In genomic region chr7:74372511-74373111, GRCh38 we compare ENCODE assay signal across 10 cellular contexts.
DNase-seq lines count a peak whose midpoint lies in the region; ATAC-seq and TF ChIP-seq lines count a peak whose summit lies in the region.
"Had no signal": no experiment of that assay in that cellular context is flagged by ENCODE, and none has a peak within 500 bp of the region (broad histone marks: within the 10 kb centered on the region; RNA-seq: fewer than 3 reads in every experiment).

No MANE protein-coding gene starts in this region.

- in situ Hi-C loops in transverse colon (cut with MboI; ENCODE audit: low pct_ligation_motif_present in 1 of 4, low pct_unique_long_range_greater_than_20kb in 1 of 4, low sequenced_read_pairs in 3 of 4): no loop called here

- TF ChIP-seq POLR2A in gastroesophageal sphincter (IDR thresholded peaks at IDR 0.05) (no peak), transverse colon (IDR thresholded peaks at IDR 0.05) (no peak)

- DNase-seq in RPMI8226: peak; percentile 43
- DNase-seq in mesothelial cell of epicardium (ENCODE audit: low spot score in 2 of 2, unreplicated experiment in 2 of 2): no peak
- peak; percentile 33 for DNase-seq in transverse colon
- DNase-seq in A172 (ENCODE audit: low spot score): no peak
- no peak for DNase-seq in activated naive CD4-positive, alpha-beta T cell treated with anti-CD3 and anti-CD28 coated beads, Interleukin-2, amount 10 ng/mL, durations not matched to agents 7 days and 5 days
- DNase-seq: activated CD4-positive, alpha-beta T cell treated with anti-CD3 and anti-CD28 coated beads for 4 hours; activated naive CD4-positive, alpha-beta T cell treated with anti-CD3 and anti-CD28 coated beads, Interleukin-2, amount 50 U/mL, for 16 hours had no signal

- ATAC-seq in gastroesophageal sphincter (peak; percentile 72), HG02678 (IDR thresholded peaks at IDR 0.05; ENCODE audit: unreplicated experiment) (no peak), HG03432 (IDR thresholded peaks at IDR 0.05; ENCODE audit: unreplicated experiment) (no peak)

- 15 to 26% methylated on average over 6 to 15 of the region's 28 CpGs for WGBS in gastroesophageal sphincter (ENCODE audit: low coverage in 1 of 2), 2 donors
- 69% methylated on average over 26 of the region's 28 CpGs; no CpG with 5 or more reads in 1 of the 2 donors for WGBS in transverse colon (ENCODE audit: low coverage in 1 of 2), 2 donors

- H3K27me3 ChIP-seq in gastroesophageal sphincter (no peaks in the 10 kb centered on the region), transverse colon (no peaks in the 10 kb centered on the region)

- peak overlapping the region; percentile 15 for H3K4me3 Mint-ChIP-seq in mesothelial cell of epicardium
- no peak overlapping the region for H3K4me3 Mint-ChIP-seq in activated naive CD4-positive, alpha-beta T cell treated with anti-CD3 and anti-CD28 coated beads, Interleukin-2, amount 10 ng/mL, durations not matched to agents 7 days and 5 days

- no peaks in the 10 kb centered on the region for H3K9me3 Mint-ChIP-seq in mesothelial cell of epicardium
- H3K9me3 Mint-ChIP-seq in activated naive CD4-positive, alpha-beta T cell treated with anti-CD3 and anti-CD28 coated beads, Interleukin-2, amount 10 ng/mL, durations not matched to agents 7 days and 5 days: no peaks in the 10 kb centered on the region

- H3K27me3 Mint-ChIP-seq in mesothelial cell of epicardium (ENCODE audit: low read depth): peaks cover 9% of the 10 kb centered on the region
- peaks cover 27% of the 10 kb centered on the region for H3K27me3 Mint-ChIP-seq in activated naive CD4-positive, alpha-beta T cell treated with anti-CD3 and anti-CD28 coated beads, Interleukin-2, amount 10 ng/mL, durations not matched to agents 7 days and 5 days

- H3K4me1 ChIP-seq in gastroesophageal sphincter (peaks cover 0 to 32% (median 6%) of the 10 kb centered on the region in 3 donors), transverse colon (peaks cover 4 to 33% (median 24%) of the 10 kb centered on the region in 4 donors)

- peak overlapping the region in 1 of 2 donors; percentile 33 for H3K4me3 ChIP-seq in gastroesophageal sphincter
- H3K4me3 ChIP-seq in transverse colon: peak overlapping the region in 1 of 4 donors; percentile 24

- peaks cover 11% of the 10 kb centered on the region for H3K36me3 Mint-ChIP-seq in mesothelial cell of epicardium
- no peaks in the 10 kb centered on the region for H3K36me3 Mint-ChIP-seq in activated naive CD4-positive, alpha-beta T cell treated with anti-CD3 and anti-CD28 coated beads, Interleukin-2, amount 10 ng/mL, durations not matched to agents 7 days and 5 days

- CTCF ChIA-PET in activated naive CD4-positive, alpha-beta T cell treated with anti-CD3 and anti-CD28 coated beads, Interleukin-2, amount 10 ng/mL, durations not matched to agents 7 days and 5 days (lab: Charles Lee): no interaction called here

- no peak overlapping the region for H3K27ac Mint-ChIP-seq in mesothelial cell of epicardium
- H3K27ac Mint-ChIP-seq in activated naive CD4-positive, alpha-beta T cell treated with anti-CD3 and anti-CD28 coated beads, Interleukin-2, amount 10 ng/mL, durations not matched to agents 7 days and 5 days: no peak overlapping the region

- intact Hi-C loops in transverse colon (cut with DNase I; ENCODE audit: low total_unique reads): no loop called here

- TF ChIP-seq EP300 in gastroesophageal sphincter (IDR thresholded peaks at IDR 0.05) (no peak), transverse colon (IDR thresholded peaks at IDR 0.05; ENCODE audit: low read depth) (no peak)

- H3K36me3 ChIP-seq in gastroesophageal sphincter: peaks cover 0 to 23% of the 10 kb centered on the region in 2 donors
- peaks cover 0 to 16% (median 6%) of the 10 kb centered on the region in 4 donors for H3K36me3 ChIP-seq in transverse colon

- peaks cover 11% of the 10 kb centered on the region for H3K4me1 Mint-ChIP-seq in mesothelial cell of epicardium
- H3K4me1 Mint-ChIP-seq in activated naive CD4-positive, alpha-beta T cell treated with anti-CD3 and anti-CD28 coated beads, Interleukin-2, amount 10 ng/mL, durations not matched to agents 7 days and 5 days: peaks cover 3% of the 10 kb centered on the region

- H3K9me3 ChIP-seq in gastroesophageal sphincter: no peaks in the 10 kb centered on the region
- no peaks in the 10 kb centered on the region for H3K9me3 ChIP-seq in transverse colon

- H3K27ac ChIP-seq in gastroesophageal sphincter (peak overlapping the region in 3 of 4 donors; percentile 73 to 80 (median 78)), transverse colon (peak overlapping the region; percentile 69 to 81 (median 75))

- TF ChIP-seq CTCF in gastroesophageal sphincter (IDR thresholded peaks at IDR 0.05) (no peak), mesothelial cell of epicardium (IDR thresholded peaks at IDR 0.05; ENCODE audit: unreplicated experiment) (no peak), transverse colon (IDR thresholded peaks at IDR 0.05) (no peak)

Comparison
In these comparisons a context has a peak if more than half of its experiments do, and no peak if none do; other contexts are left out.
1. DNase-seq: peak in RPMI8226 (single experiment) and transverse colon (single experiment); none in mesothelial cell of epicardium (0 of 2), A172 (single experiment) and activated naive CD4-positive, alpha-beta T cell treated with anti-CD3 and anti-CD28 coated beads, Interleukin-2, amount 10 ng/mL, durations not matched to agents 7 days and 5 days (single experiment).